8 cellular contexts compared by ENCODE assay signal in the genomic region with DNA sequence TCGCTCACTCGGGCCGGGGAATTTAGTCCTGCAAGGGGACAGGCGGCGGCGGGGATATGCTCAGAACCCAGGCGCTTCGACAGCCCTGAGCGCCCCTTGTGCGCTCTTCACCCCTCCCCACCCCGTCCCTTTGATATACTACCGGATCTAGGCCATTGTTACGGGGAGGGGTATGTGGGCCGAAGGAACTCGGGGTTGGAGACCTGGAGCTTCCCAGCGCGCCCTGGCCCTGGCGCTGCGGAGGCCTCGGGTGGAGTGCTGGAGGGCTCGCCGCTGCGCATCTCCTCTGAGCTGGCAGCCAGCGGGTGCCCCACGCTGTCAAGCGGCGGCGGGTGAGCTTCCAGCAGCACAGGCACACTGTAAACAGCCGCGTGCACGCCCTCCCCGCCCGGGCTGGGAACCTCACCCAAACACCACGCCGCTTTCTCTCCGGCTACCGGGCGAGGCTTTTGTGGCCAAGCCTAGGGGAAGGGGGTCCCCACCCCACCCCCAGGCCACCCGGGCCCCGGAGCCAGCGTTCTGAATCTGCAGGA. TPM values are rescaled to one million over a fixed set of nuclear protein-coding genes. Genes with fewer than 3 reads are reported as not detected.
A peak's percentile ranks its signal among the peaks of the same experiment; 100 is the strongest.
DNase-seq lines count a peak whose midpoint lies in the region; ATAC-seq and TF ChIP-seq lines count a peak whose summit lies in the region.

No MANE protein-coding gene starts in this region.

- peaks cover 5% of the 10 kb centered on the region for H3K27me3 Mint-ChIP-seq in CD4-positive, CD25-positive, alpha-beta regulatory T cell

- no peaks in the 10 kb centered on the region for H3K36me3 Mint-ChIP-seq in CD4-positive, CD25-positive, alpha-beta regulatory T cell

- no peaks in the 10 kb centered on the region for H3K27me3 ChIP-seq in CD4-positive, CD25-positive, alpha-beta regulatory T cell (ENCODE audit: control insufficient read depth, insufficient read depth, low read length)
- H3K27me3 ChIP-seq in left lung (peaks cover 3 to 78% of the 10 kb centered on the region in 2 donors), thymus (ENCODE audit: control insufficient read depth, insufficient read depth) (no peaks in the 10 kb centered on the region)

- 20% methylated on average over 41 of the region's 41 CpGs for WGBS in thymus

- TF ChIP-seq CTCF in left lung (IDR thresholded peaks at IDR 0.05), result no peak

- peak in 2 of 3 donors; percentile 32 to 36 for DNase-seq in CD4-positive, CD25-positive, alpha-beta regulatory T cell
- DNase-seq in M059J (ENCODE audit: low read depth) (peak; percentile 47), T47D (ENCODE audit: low read depth in 1 of 2, low spot score in 1 of 2) (peak; percentile 44 to 63), left lung (peak in 1 of 2 donors; percentile 82), G401 (ENCODE audit: low spot score) (no peak), COLO829 (ENCODE audit: low spot score) (no peak)

- peak overlapping the region in 3 of 4 donors; percentile 32 to 59 (median 38) for H3K4me3 Mint-ChIP-seq in CD4-positive, CD25-positive, alpha-beta regulatory T cell

- no peaks in the 10 kb centered on the region for H3K9me3 ChIP-seq in CD4-positive, CD25-positive, alpha-beta regulatory T cell (ENCODE audit: control insufficient read depth in 2 of 2, low read length in 2 of 2)
- H3K9me3 ChIP-seq in left lung (no peaks in the 10 kb centered on the region), thymus (ENCODE audit: control insufficient read depth) (no peaks in the 10 kb centered on the region)

- peaks cover 24% of the 10 kb centered on the region for H3K4me1 ChIP-seq in CD4-positive, CD25-positive, alpha-beta regulatory T cell (ENCODE audit: control insufficient read depth, insufficient read depth, low read length, poor library complexity, severe bottlenecking)
- peaks cover 3 to 59% of the 10 kb centered on the region in 2 donors for H3K4me1 ChIP-seq in left lung
- peaks cover 15% of the 10 kb centered on the region for H3K4me1 ChIP-seq in thymus (ENCODE audit: control insufficient read depth, insufficient read depth, low read length)

- peak; percentile 31 to 41 for ATAC-seq in CD4-positive, CD25-positive, alpha-beta regulatory T cell (ENCODE audit: low read depth in 2 of 2)
- ATAC-seq in left lung (peak; percentile 29), GM19035 (IDR thresholded peaks at IDR 0.05; ENCODE audit: unreplicated experiment) (no peak)

- H3K4me1 Mint-ChIP-seq in CD4-positive, CD25-positive, alpha-beta regulatory T cell, result peaks cover 0 to 27% (median 4%) of the 10 kb centered on the region in 4 donors

- no peak overlapping the region for H3K4me3 ChIP-seq in CD4-positive, CD25-positive, alpha-beta regulatory T cell (ENCODE audit: low read depth, low read length)
- H3K4me3 ChIP-seq in left lung (peak overlapping the region; percentile 16 to 37), thymus (ENCODE audit: low read length) (peak overlapping the region; percentile 51)

- no peak overlapping the region for H3K27ac Mint-ChIP-seq in CD4-positive, CD25-positive, alpha-beta regulatory T cell

- H3K27ac ChIP-seq in CD4-positive, CD25-positive, alpha-beta regulatory T cell (ENCODE audit: insufficient read depth, low read length, poor library complexity, severe bottlenecking), result no peak overlapping the region
- peak overlapping the region; percentile 57 to 59 for H3K27ac ChIP-seq in left lung
- no peak overlapping the region for H3K27ac ChIP-seq in thymus (ENCODE audit: low read depth)

- no peaks in the 10 kb centered on the region for H3K36me3 ChIP-seq in CD4-positive, CD25-positive, alpha-beta regulatory T cell (ENCODE audit: control insufficient read depth, insufficient read depth, low read length)
- no peaks in the 10 kb centered on the region for H3K36me3 ChIP-seq in left lung
- no peaks in the 10 kb centered on the region for H3K36me3 ChIP-seq in thymus (ENCODE audit: control insufficient read depth, insufficient read depth)

- intact Hi-C loops in left lung (cut with DNase I), result loop anchor here in 1 of 2 donors (10.0 kb wide), 1 partner anchor 113 kb away; no protein-coding TSS in a partner anchor

- H3K9me3 Mint-ChIP-seq in CD4-positive, CD25-positive, alpha-beta regulatory T cell, result peaks cover 0 to 2% (median 0%) of the 10 kb centered on the region in 7 donors

- in situ Hi-C loops in T47D (cut with HindIII; ENCODE audit: low pct_unique_long_range_greater_than_20kb, low sequenced_read_pairs) (no loop called here), G401 (cut with HindIII; ENCODE audit: low sequenced_read_pairs) (no loop called here)

RNA-seq across cellular contexts. Expression of gene BCOR, which starts 54.5 kb away (rescaled TPM):
- total RNA-seq in CD4-positive, CD25-positive, alpha-beta regulatory T cell, result 38.0 TPM
- polyA plus RNA-seq in CD4-positive, CD25-positive, alpha-beta regulatory T cell, result 1 to 10 TPM; 2.5 to 5.3 (median 3.2) TPM
- 35.5 and 50.6 TPM in 2 replicates for total RNA-seq in M059J (2014; rRNA removed; shearing (Covaris generic))
- 10 to 100 TPM; 19.0 to 24.0 TPM for total RNA-seq in left lung
- polyA plus RNA-seq in thymus, result 24.4 TPM
- total RNA-seq in G401 (2014; rRNA removed; shearing (Covaris generic)), result 21.3 and 28.8 TPM in 2 replicates

Comparison
In these comparisons a context has a peak if more than half of its experiments do, and no peak if none do; other contexts are left out.
1. DNase-seq: peak in CD4-positive, CD25-positive, alpha-beta regulatory T cell (2 of 3), M059J (single experiment) and T47D (2 of 2); none in G401 (single experiment) and COLO829 (single experiment).
2. H3K27ac ChIP-seq: peak in left lung (2 of 2); none in CD4-positive, CD25-positive, alpha-beta regulatory T cell (single experiment) and thymus (single experiment).